ENCODE assay signal across 21 cellular contexts in genomic region chr17:77180503-77181330, GRCh38. TPM values are rescaled to one million over a fixed set of nuclear protein-coding genes. Genes with fewer than 3 reads are reported as not detected.
DNase-seq lines count a peak whose midpoint lies in the region; ATAC-seq and TF ChIP-seq lines count a peak whose summit lies in the region.
"Had no signal": no experiment of that assay in that cellular context is flagged by ENCODE, and none has a peak within 500 bp of the region (broad histone marks: within the 10 kb centered on the region; RNA-seq: fewer than 3 reads in every experiment).

No MANE protein-coding gene starts in this region.

- peaks cover 5% of the 10 kb centered on the region for H3K9me3 Mint-ChIP-seq in activated CD4-positive, alpha-beta T cell treated with anti-CD3 and anti-CD28 coated beads, Interleukin-2, amount 10 ng/mL, durations not matched to agents 7 days and 5 days
- no peaks in the 10 kb centered on the region for H3K9me3 Mint-ChIP-seq in T-cell
- no peaks in the 10 kb centered on the region for H3K9me3 Mint-ChIP-seq in MCF 10A (ENCODE audit: unreplicated experiment)
- H3K9me3 Mint-ChIP-seq: activated naive CD4-positive, alpha-beta T cell treated with anti-CD3 and anti-CD28 coated beads, Interleukin-2, amount 50 U/mL, for 72 hours had no signal

- H3K9me3 ChIP-seq in psoas muscle: no peaks in the 10 kb centered on the region
- H3K9me3 ChIP-seq: prostate gland had no signal

- H3K4me3 ChIP-seq in dorsolateral prefrontal cortex (peak overlapping the region in 7 of 59 donors; percentile 3 to 27 (median 10)), psoas muscle (peak overlapping the region; percentile 0)
- H3K4me3 ChIP-seq: A549, cardiac muscle cell, PC-9, prostate gland had no signal

- H3K4me1 ChIP-seq in psoas muscle: peaks cover 77% of the 10 kb centered on the region
- H3K4me1 ChIP-seq: A549 had no signal

- H3K27ac Mint-ChIP-seq in activated CD4-positive, alpha-beta T cell treated with anti-CD3 and anti-CD28 coated beads, Interleukin-2, amount 10 ng/mL, durations not matched to agents 7 days and 5 days: peak overlapping the region; percentile 57
- H3K27ac Mint-ChIP-seq in T-cell (peak overlapping the region; percentile 77 to 95), MCF 10A (ENCODE audit: low read depth, unreplicated experiment) (no peak overlapping the region)

- H3K27ac ChIP-seq in dorsolateral prefrontal cortex: peak overlapping the region in 54 of 59 donors; percentile 10 to 85 (median 62)
- H3K27ac ChIP-seq in psoas muscle: peak overlapping the region; percentile 73
- H3K27ac ChIP-seq: A549, cardiac muscle cell, PC-9, prostate gland had no signal

- no peak for DNase-seq in activated CD4-positive, alpha-beta T cell treated with anti-CD3 and anti-CD28 coated beads, Interleukin-2, amount 10 ng/mL, durations not matched to agents 7 days and 5 days
- no peak for DNase-seq in activated CD4-positive, alpha-beta T cell treated with anti-CD3 and anti-CD28 coated beads for 48 hours
- DNase-seq in T-cell (no peak), dorsolateral prefrontal cortex (no peak), psoas muscle (peak in 1 of 2 donors; percentile 69), GM03348 (ENCODE audit: low spot score) (no peak), MCF 10A (ENCODE audit: unreplicated experiment) (no peak), UCSD-AML1 (lab: John Stamatoyannopoulos, UW; ENCODE audit: unreplicated experiment) (no peak)
- DNase-seq: foreskin fibroblast; KBM-7; NCI-H1092; NCI-H2107; NCI-H69; PC-9; SK-N-SH; stimulated activated naive CD4-positive, alpha-beta T cell had no signal

- 44 to 70% (median 51%) methylated on average over 16 of the region's 16 CpGs for WGBS in psoas muscle, 3 donors

- POLR2A ChIA-PET in activated CD4-positive, alpha-beta T cell treated with anti-CD3 and anti-CD28 coated beads, Interleukin-2, amount 10 ng/mL, durations not matched to agents 7 days and 5 days (lab: Charles Lee): no interaction called here
- POLR2A ChIA-PET in T-cell (lab: Charles Lee): interaction anchor here in 1 of 2 donors (0.7 kb wide), 1 partner anchor 12 kb away, joined by 3 read pairs; no protein-coding TSS in a partner anchor
- POLR2A ChIA-PET in MCF 10A (lab: Yijun Ruan, JAX): no interaction called here

- no peaks in the 10 kb centered on the region for H3K36me3 ChIP-seq in psoas muscle (ENCODE audit: insufficient read depth in 1 of 2, low read depth in 1 of 2)
- H3K36me3 ChIP-seq: cardiac muscle cell, prostate gland had no signal

- intact Hi-C loops in dorsolateral prefrontal cortex (cut with DNase I) (loop anchor here in 1 of 2 donors (5.0 kb wide), 1 partner anchor 33 kb away; no protein-coding TSS in a partner anchor), psoas muscle (cut with DNase I) (no loop called here), MCF 10A (cut with micrococcal nuclease) (no loop called here)

- H3K27me3 Mint-ChIP-seq in activated CD4-positive, alpha-beta T cell treated with anti-CD3 and anti-CD28 coated beads, Interleukin-2, amount 10 ng/mL, durations not matched to agents 7 days and 5 days: no peaks in the 10 kb centered on the region
- H3K27me3 Mint-ChIP-seq in T-cell (no peaks in the 10 kb centered on the region), MCF 10A (ENCODE audit: insufficient read depth, unreplicated experiment) (no peaks in the 10 kb centered on the region)

- H3K4me3 Mint-ChIP-seq in activated CD4-positive, alpha-beta T cell treated with anti-CD3 and anti-CD28 coated beads, Interleukin-2, amount 10 ng/mL, durations not matched to agents 7 days and 5 days: no peak overlapping the region
- H3K4me3 Mint-ChIP-seq in T-cell (peak overlapping the region in 1 of 3 donors; percentile 67), MCF 10A (ENCODE audit: unreplicated experiment) (no peak overlapping the region)
- H3K4me3 Mint-ChIP-seq: CD14-positive monocyte had no signal

- TF ChIP-seq CTCF in dorsolateral prefrontal cortex (IDR thresholded peaks at IDR 0.05 in 54 of 56, conservative IDR thresholded peaks at IDR 0.05 in 2 of 56; ENCODE audit: low read depth in 1 of 56, partially characterized antibody in 56 of 56) (no peak), psoas muscle (IDR thresholded peaks at IDR 0.05) (no peak), MCF 10A (IDR thresholded peaks at IDR 0.05; ENCODE audit: unreplicated experiment) (no peak)

- H3K27me3 ChIP-seq in dorsolateral prefrontal cortex: no peaks in the 10 kb centered on the region
- H3K27me3 ChIP-seq in psoas muscle (ENCODE audit: insufficient read depth in 3 of 3, low read length in 2 of 3): no peaks in the 10 kb centered on the region
- H3K27me3 ChIP-seq: cardiac muscle cell had no signal

- no TSS peak for BruUV-seq in MCF 10A (replicated peaks; lab: Mats Ljungman, UMichigan)

- H3K4me1 Mint-ChIP-seq in activated CD4-positive, alpha-beta T cell treated with anti-CD3 and anti-CD28 coated beads, Interleukin-2, amount 10 ng/mL, durations not matched to agents 7 days and 5 days: peaks cover 29% of the 10 kb centered on the region
- H3K4me1 Mint-ChIP-seq in T-cell (peaks cover 45 to 51% (median 45%) of the 10 kb centered on the region in 3 donors), MCF 10A (ENCODE audit: insufficient read depth, unreplicated experiment) (peaks cover 7% of the 10 kb centered on the region)

- CTCF ChIA-PET in activated CD4-positive, alpha-beta T cell treated with anti-CD3 and anti-CD28 coated beads, Interleukin-2, amount 10 ng/mL, durations not matched to agents 7 days and 5 days (lab: Charles Lee): interaction anchor here (1.3 to 1.9 kb wide), 2 partner anchors 10 to 12 kb away, joined by 3 to 6 read pairs; no protein-coding TSS in a partner anchor
- CTCF ChIA-PET in T-cell (lab: Charles Lee) (no interaction called here), MCF 10A (lab: Yijun Ruan, JAX) (interaction anchor here (0.6 to 1.4 kb wide), 2 partner anchors 124 to 150 kb away, joined by 3 to 6 read pairs; no protein-coding TSS in a partner anchor)

- H3K36me3 Mint-ChIP-seq in activated CD4-positive, alpha-beta T cell treated with anti-CD3 and anti-CD28 coated beads, Interleukin-2, amount 10 ng/mL, durations not matched to agents 7 days and 5 days (ENCODE audit: low read depth): peaks cover 33% of the 10 kb centered on the region
- H3K36me3 Mint-ChIP-seq in T-cell (peaks cover 20% of the 10 kb centered on the region), MCF 10A (ENCODE audit: insufficient read depth, unreplicated experiment) (no peaks in the 10 kb centered on the region)

- ATAC-seq in T-cell (replicated peaks in 1 of 4) (no peak), psoas muscle (peak; percentile 46 to 83 (median 76))
- ATAC-seq: A549; activated naive CD4-positive, alpha-beta T cell treated with anti-CD3 and anti-CD28 coated beads, Interleukin-2, amount 50 U/mL, for 72 hours had no signal

RNA-seq across cellular contexts. Expression of gene SEC14L1, which starts 39.9 kb away (rescaled TPM):
- total RNA-seq in activated CD4-positive, alpha-beta T cell treated with anti-CD3 and anti-CD28 coated beads, Interleukin-2, amount 10 ng/mL, durations not matched to agents 7 days and 5 days: 10 to 100 TPM; 56.6 to 57.4 TPM
- total RNA-seq in T-cell (10 to 100 TPM; 36.9 to 71.6 (median 46.2) TPM), dorsolateral prefrontal cortex (100 to 1,000 TPM in 117 of 120 experiments, 10 to 100 TPM in 3; 93.3 to 297 (median 156) TPM), psoas muscle (10 to 100 TPM; 68.7 to 98.9 (median 73.0) TPM), MCF 10A (2022) (25.8 and 31.4 TPM in 2 replicates)
- 10 to 100 TPM; 38.6 to 84.2 (median 43.2) TPM for polyA plus RNA-seq in psoas muscle

Comparison
In these comparisons a context has a peak if more than half of its experiments do, and no peak if none do; other contexts are left out.
1. ATAC-seq: peak in psoas muscle (4 of 4); none in T-cell (0 of 4).
2. CTCF ChIA-PET loops: an anchor here in activated CD4-positive, alpha-beta T cell treated with anti-CD3 and anti-CD28 coated beads, Interleukin-2, amount 10 ng/mL, durations not matched to agents 7 days and 5 days (1.3 to 1.9 kb wide) and MCF 10A (0.6 to 1.4 kb wide); none called in T-cell.